10 cellular contexts compared by ENCODE assay signal in genomic region chr5:172870807-172871431, GRCh38. TPM values are rescaled to one million over a fixed set of nuclear protein-coding genes. Genes with fewer than 3 reads are reported as not detected.
DNase-seq lines count a peak whose midpoint lies in the region; ATAC-seq and TF ChIP-seq lines count a peak whose summit lies in the region.
"Had no signal": no experiment of that assay in that cellular context is flagged by ENCODE, and none has a peak within 500 bp of the region (broad histone marks: within the 10 kb centered on the region; RNA-seq: fewer than 3 reads in every experiment).

No MANE protein-coding gene starts in this region.

- H3K9me3 ChIP-seq in cardiac muscle cell (ENCODE audit: low read depth), result no peaks in the 10 kb centered on the region
- no peaks in the 10 kb centered on the region for H3K9me3 ChIP-seq in ovary
- no peaks in the 10 kb centered on the region for H3K9me3 ChIP-seq in aorta (ENCODE audit: control insufficient read depth, low read length)

- TF ChIP-seq POLR2A in ovary (IDR thresholded peaks at IDR 0.05), result no peak

- H3K27me3 Mint-ChIP-seq in glutamatergic neuron (ENCODE audit: unreplicated experiment), result peaks cover 8% of the 10 kb centered on the region

- H3K4me3 Mint-ChIP-seq in glutamatergic neuron (ENCODE audit: unreplicated experiment), result no peak overlapping the region

- no peaks in the 10 kb centered on the region for H3K36me3 ChIP-seq in cardiac muscle cell
- no peaks in the 10 kb centered on the region for H3K36me3 ChIP-seq in ovary
- H3K36me3 ChIP-seq in aorta (ENCODE audit: control insufficient read depth in 1 of 2, insufficient read depth in 2 of 2, low read length in 1 of 2), result peaks cover 0 to 1% of the 10 kb centered on the region in 2 donors

- H3K4me1 Mint-ChIP-seq in glutamatergic neuron (ENCODE audit: low read depth, unreplicated experiment), result peaks cover 33% of the 10 kb centered on the region

- ATAC-seq in left ventricle myocardium superior (no peak), aorta (ENCODE audit: low FRiP score) (no peak), HG02885 (IDR thresholded peaks at IDR 0.05; ENCODE audit: poor library complexity, unreplicated experiment) (no peak)

- in situ Hi-C loops in KBM-7 (cut with MboI; ENCODE audit: low pct_unique_long_range_greater_than_20kb, low sequenced_read_pairs), result no loop called here

- H3K36me3 Mint-ChIP-seq in glutamatergic neuron (ENCODE audit: unreplicated experiment), result peaks cover 4% of the 10 kb centered on the region

- peaks cover 7% of the 10 kb centered on the region for H3K9me3 Mint-ChIP-seq in glutamatergic neuron (ENCODE audit: unreplicated experiment)
- H3K9me3 Mint-ChIP-seq: activated T-helper 2 cell treated with anti-CD3 and anti-CD28 coated beads, Interferon-gamma antibody, Interleukin-2, Interleukin-4, amounts not matched to agents 10 μg/mL and 5 μg/mL and 100 μg/mL, durations not matched to agents 14 hours and 24 hours and 36 hours had no signal

- no peak overlapping the region for H3K27ac Mint-ChIP-seq in glutamatergic neuron (ENCODE audit: unreplicated experiment)
- H3K27ac Mint-ChIP-seq: activated T-helper 2 cell treated with anti-CD3 and anti-CD28 coated beads, Interferon-gamma antibody, Interleukin-2, Interleukin-4, amounts not matched to agents 10 μg/mL and 5 μg/mL and 100 μg/mL, durations not matched to agents 14 hours and 24 hours and 36 hours had no signal

- TF ChIP-seq EP300 in ovary (IDR thresholded peaks at IDR 0.05), result no peak

- H3K27ac ChIP-seq in cardiac muscle cell, result peak overlapping the region; percentile 92
- peak overlapping the region; percentile 74 to 76 for H3K27ac ChIP-seq in ovary
- H3K27ac ChIP-seq in aorta (ENCODE audit: low read depth in 1 of 2, low read length in 2 of 2), result peak overlapping the region; percentile 65 to 77
- H3K27ac ChIP-seq: HL-60 had no signal

- H3K27me3 ChIP-seq in cardiac muscle cell (no peaks in the 10 kb centered on the region), ovary (no peaks in the 10 kb centered on the region), aorta (ENCODE audit: control insufficient read depth in 1 of 2, insufficient read depth in 2 of 2, low read length in 1 of 2) (no peaks in the 10 kb centered on the region)

- DNase-seq in cardiac muscle cell (ENCODE audit: low read depth in 1 of 2, low spot score in 1 of 2) (no peak), left ventricle myocardium superior (no peak), glutamatergic neuron (peak; percentile 90), ovary (peak in 4 of 5 donors; percentile 53 to 66 (median 58)), aorta (no peak), KBM-7 (no peak), NCI-H1105 (lab: John Stamatoyannopoulos, UW) (no peak)

- TF ChIP-seq CTCF in cardiac muscle cell (IDR thresholded peaks at IDR 0.05; ENCODE audit: low read depth, low read length) (no peak), glutamatergic neuron (IDR thresholded peaks at IDR 0.05; ENCODE audit: partially characterized antibody, unreplicated experiment) (no peak), ovary (IDR thresholded peaks at IDR 0.05) (no peak)

- H3K4me1 ChIP-seq in cardiac muscle cell (ENCODE audit: low read depth), result peaks cover 40% of the 10 kb centered on the region
- peaks cover 51% of the 10 kb centered on the region for H3K4me1 ChIP-seq in ovary (ENCODE audit: insufficient read depth)
- H3K4me1 ChIP-seq in aorta (ENCODE audit: control insufficient read depth in 1 of 2, insufficient read depth in 2 of 2, low read length in 2 of 2), result peaks cover 3 to 4% of the 10 kb centered on the region in 2 donors

- 43 to 49% (median 45%) methylated on average over 16 of the region's 16 CpGs for WGBS in ovary, 3 donors
- WGBS in aorta, 2 donors, result 57 to 58% methylated on average over 16 of the region's 16 CpGs

- H3K4me3 ChIP-seq in cardiac muscle cell, result no peak overlapping the region
- no peak overlapping the region for H3K4me3 ChIP-seq in ovary
- no peak overlapping the region for H3K4me3 ChIP-seq in aorta (ENCODE audit: low read length in 2 of 2)

- intact Hi-C loops in left ventricle myocardium superior (cut with micrococcal nuclease) (no loop called here), ovary (cut with DNase I) (loop anchor here in 1 of 4 donors (2.0 kb wide), 1 partner anchor 30 kb away; no protein-coding TSS in a partner anchor), aorta (cut with DNase I) (loop anchor here in 1 of 2 donors (5.0 kb wide), 1 partner anchor 99 kb away; the partner anchor contains the start of gene DUSP1)

RNA-seq across cellular contexts. Expression of gene ERGIC1, which starts 36.9 kb away (rescaled TPM):
- total RNA-seq in cardiac muscle cell, result 77.3 and 85.1 TPM in 2 replicates
- 15.4 and 22.2 TPM in 2 replicates for polyA plus RNA-seq in cardiac muscle cell
- 81.4 TPM for total RNA-seq in left ventricle myocardium superior
- total RNA-seq in glutamatergic neuron (ENCODE audit: unreplicated experiment), result 76.2 TPM
- 100 to 1,000 TPM in 2 of 7 donors, 10 to 100 TPM in 5; 41.7 to 132 (median 92.3) TPM for total RNA-seq in ovary
- 100 to 1,000 TPM in 1 of 2 donors, 10 to 100 TPM in 1; 76.4 to 147 TPM for polyA plus RNA-seq in ovary
- 100 to 1,000 TPM; 135 to 170 TPM for total RNA-seq in aorta
- 100 to 1,000 TPM; 122 to 125 TPM for polyA plus RNA-seq in aorta

Comparison
In these comparisons a context has a peak if more than half of its experiments do, and no peak if none do; other contexts are left out.
1. DNase-seq: peak in glutamatergic neuron (single experiment) and ovary (4 of 5); none in cardiac muscle cell (0 of 2), left ventricle myocardium superior (single experiment), aorta (0 of 2), KBM-7 (single experiment) and NCI-H1105 (single experiment).
2. Peak in every context shown above with its lines, with median percentiles within 50 percentile points of each other: H3K27ac ChIP-seq.